1 cellular context compared by ENCODE assay signal in the genomic region with DNA sequence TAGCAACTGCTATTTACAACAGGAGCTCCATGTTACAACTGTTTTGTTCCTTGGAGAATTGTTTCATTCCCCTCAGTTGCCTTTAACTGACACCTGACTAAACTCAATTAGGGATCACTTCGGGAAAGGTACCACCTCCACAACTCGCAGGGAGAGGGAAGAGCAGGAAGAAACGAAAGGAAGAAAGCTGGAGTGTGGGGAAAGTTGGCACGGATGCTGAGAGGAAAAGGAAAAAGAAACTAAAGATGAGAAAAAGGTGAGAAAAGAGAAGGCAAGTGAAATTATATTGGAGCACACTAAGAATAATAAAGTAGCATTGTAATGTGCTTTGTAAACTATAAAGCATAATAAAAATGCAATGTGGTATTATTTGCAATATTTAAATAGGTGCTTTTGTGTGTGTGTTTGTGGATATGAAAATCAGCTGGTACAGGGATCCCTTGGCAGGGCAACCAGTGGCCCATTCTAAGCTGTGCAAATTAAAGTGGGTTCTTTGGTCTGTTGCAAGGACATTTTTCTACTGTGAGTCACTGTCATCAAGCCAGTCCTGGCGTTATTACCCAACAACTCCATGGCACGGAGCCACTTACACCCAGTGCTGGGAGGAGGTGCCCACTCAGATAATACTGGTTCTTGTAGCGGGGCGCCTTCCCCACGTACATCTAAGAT.
TF ChIP-seq lines count a peak whose summit lies in the region.

No MANE protein-coding gene starts in this region.

TF ChIP-seq in SK-N-SH treated with all-trans-retinoic acid at 6 μM for 48 hours, 23 proteins besides CTCF, POLR2A, EP300 and RAD21 (continued from another document):
- TF ChIP-seq TOX (CRISPR knock-in tag; IDR thresholded peaks at IDR 0.05; ENCODE audit: borderline replicate concordance) (no peak), GLIS3 (CRISPR knock-in tag; IDR thresholded peaks at IDR 0.05) (no peak), TCF4 (CRISPR knock-in tag; IDR thresholded peaks at IDR 0.05; ENCODE audit: borderline replicate concordance) (no peak), ARNTL (CRISPR knock-in tag; IDR thresholded peaks at IDR 0.05; ENCODE audit: borderline replicate concordance, low read depth) (no peak), ZFP3 (CRISPR knock-in tag; IDR thresholded peaks at IDR 0.05) (peak; percentile 74), ZNF565 (CRISPR knock-in tag; conservative IDR thresholded peaks at IDR 0.05; ENCODE audit: low read depth) (no peak), ZFP30 (CRISPR knock-in tag; IDR thresholded peaks at IDR 0.05) (no peak), SNAI2 (CRISPR knock-in tag; IDR thresholded peaks at IDR 0.05) (no peak), OSR1 (CRISPR knock-in tag; IDR thresholded peaks at IDR 0.05) (no peak), BACH2 (CRISPR knock-in tag; IDR thresholded peaks at IDR 0.05; ENCODE audit: borderline replicate concordance) (no peak)
